In the genomic region with DNA sequence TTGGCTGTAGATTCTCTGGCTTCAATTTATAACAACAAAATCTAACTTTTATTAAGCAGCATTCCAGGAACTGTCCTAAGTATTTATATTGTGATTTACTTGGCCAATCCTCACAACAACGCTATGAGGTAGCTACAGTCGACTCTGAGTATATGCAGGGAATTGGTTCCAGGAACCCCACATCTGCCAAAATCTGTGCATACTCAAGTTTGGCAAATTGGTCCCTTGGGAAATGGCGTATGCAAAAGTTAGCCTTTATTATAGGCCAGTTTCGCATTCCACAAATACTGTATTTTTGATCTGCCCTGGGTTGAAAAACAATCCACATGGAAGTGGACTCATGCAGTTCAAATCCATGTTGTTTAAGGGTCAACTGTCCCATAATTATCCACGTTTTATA, we compare ENCODE assay signal across 12 cellular contexts.
"Had no signal": no experiment of that assay in that cellular context is flagged by ENCODE, and none has a peak within 500 bp of the region (broad histone marks: within the 10 kb centered on the region; RNA-seq: fewer than 3 reads in every experiment).

No MANE protein-coding gene starts in this region.

- DNase-seq: activated naive CD4-positive, alpha-beta T cell treated with anti-CD3 and anti-CD28 coated beads, Interleukin-2, amount 50 U/mL, for 16 hours; adrenal gland; dorsolateral prefrontal cortex; left cardiac atrium; mucosa of descending colon; naive thymus-derived CD8-positive, alpha-beta T cell; right cardiac atrium; stimulated activated CD4-positive, alpha-beta T cell treated with anti-CD3 and anti-CD28 coated beads, Interleukin-2, amount 100 ng/mL, for 48 hours; stimulated activated naive CD4-positive, alpha-beta T cell treated with Interleukin-2 at 50 U/mL for 16 hours had no signal

- H3K9me3 ChIP-seq: adrenal gland, esophagus muscularis mucosa, mucosa of descending colon had no signal

- H3K36me3 ChIP-seq: adrenal gland, esophagus muscularis mucosa had no signal

- ATAC-seq: activated CD4-positive, CD25-positive, alpha-beta regulatory T cell treated with anti-CD3 and anti-CD28 coated beads, Interleukin-2, amount 50 U/mL, for 24 hours; left cardiac atrium; mucosa of descending colon; naive thymus-derived CD8-positive, alpha-beta T cell; right cardiac atrium had no signal

- H3K27ac ChIP-seq: adrenal gland, dorsolateral prefrontal cortex, esophagus muscularis mucosa had no signal

- H3K27me3 ChIP-seq: adrenal gland, dorsolateral prefrontal cortex, esophagus muscularis mucosa had no signal

- H3K4me3 ChIP-seq: adrenal gland, dorsolateral prefrontal cortex, esophagus muscularis mucosa, lung, mucosa of descending colon had no signal
